In genomic region chr2:199607914-199608313, GRCh38 we compare ENCODE assay signal across 16 cellular contexts.
A peak's percentile ranks its signal among the peaks of the same experiment; 100 is the strongest.
DNase-seq lines count a peak whose midpoint lies in the region; ATAC-seq lines count a peak whose summit lies in the region.
"Had no signal": no experiment of that assay in that cellular context is flagged by ENCODE, and none has a peak within 500 bp of the region (broad histone marks: within the 10 kb centered on the region; RNA-seq: fewer than 3 reads in every experiment).

No MANE protein-coding gene starts in this region.

- no peak for ATAC-seq in HG03521 (IDR thresholded peaks at IDR 0.05; ENCODE audit: unreplicated experiment)
- ATAC-seq: A549 had no signal

- DNase-seq in Ammon's horn (ENCODE audit: low spot score) (peak; percentile 6), NCI-H82 treated with DMSO at 0.1 percent for 48 hours (lab: John Stamatoyannopoulos, UW; ENCODE audit: unreplicated experiment) (peak; percentile 68), globus pallidus (ENCODE audit: low spot score) (peak; percentile 58), pons (ENCODE audit: low spot score) (peak; percentile 79), hippocampal formation (lab: John Stamatoyannopoulos, UW) (no peak), SW480 (ENCODE audit: low spot score) (no peak)
- DNase-seq in activated naive CD4-positive, alpha-beta T cell treated with Interleukin-2 at 50 U/mL for 16 hours, result no peak
- DNase-seq: AML-193; Calu3; CD4-positive, alpha-beta memory T cell; DMS79 treated with DMSO at 0.1 percent for 48 hours; GF-D8; GOT3; H7 had no signal

Comparison
In these comparisons a context has a peak if more than half of its experiments do, and no peak if none do; other contexts are left out.
1. DNase-seq: peak in Ammon's horn (single experiment), NCI-H82 treated with DMSO at 0.1 percent for 48 hours (single experiment), globus pallidus (single experiment) and pons (single experiment); none in hippocampal formation (0 of 2), activated naive CD4-positive, alpha-beta T cell treated with Interleukin-2 at 50 U/mL for 16 hours (single experiment) and SW480 (single experiment).